ENCODE assay signal across 9 cellular contexts in the genomic region with DNA sequence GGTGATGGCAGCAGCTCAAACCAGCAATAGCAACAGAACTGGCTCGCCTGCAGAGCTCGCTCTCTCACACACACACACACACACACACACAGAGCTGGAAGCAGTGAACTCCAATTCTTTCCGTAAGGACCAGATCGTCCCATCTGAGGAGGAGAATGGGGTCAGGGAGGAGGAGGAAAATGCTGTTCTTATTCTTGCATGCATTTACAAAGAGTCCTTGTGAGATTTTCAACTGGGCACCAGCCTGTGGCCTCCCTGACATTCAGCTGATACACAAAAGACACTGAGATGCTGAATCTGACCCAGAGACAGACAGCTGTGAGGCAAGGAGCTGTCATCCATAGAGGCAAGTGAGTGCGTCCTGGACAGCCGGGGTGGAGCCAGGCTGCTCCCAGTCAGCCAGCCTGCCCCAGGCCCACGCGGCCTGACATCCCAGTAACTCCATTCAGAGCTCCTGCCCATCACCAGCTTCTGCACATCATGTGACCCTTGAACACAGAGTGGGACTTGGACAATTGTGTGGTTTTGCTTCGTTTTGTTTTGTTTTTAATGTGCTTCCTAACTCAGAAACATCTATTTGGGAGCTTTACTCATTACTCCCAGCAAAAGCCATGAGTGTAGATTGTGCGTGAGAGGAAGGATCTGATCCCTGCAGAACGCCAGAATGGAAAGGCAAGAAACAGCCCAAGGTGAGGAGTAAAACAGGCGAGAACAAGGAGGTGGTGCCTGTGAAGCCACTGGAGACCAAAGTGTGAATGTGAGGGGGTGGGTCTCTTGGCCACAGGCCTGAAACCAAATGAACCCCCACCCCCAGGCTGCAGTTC. TPM values are rescaled to one million over a fixed set of nuclear protein-coding genes. Genes with fewer than 3 reads are reported as not detected.
DNase-seq lines count a peak whose midpoint lies in the region; ATAC-seq and TF ChIP-seq lines count a peak whose summit lies in the region.
"Had no signal": no experiment of that assay in that cellular context is flagged by ENCODE, and none has a peak within 500 bp of the region (broad histone marks: within the 10 kb centered on the region; RNA-seq: fewer than 3 reads in every experiment).

No MANE protein-coding gene starts in this region.

- DNase-seq in heart right ventricle (peak in 1 of 2 donors; percentile 71), Right ventricle myocardium inferior (ENCODE audit: missing footprints) (no peak), colonic mucosa (no peak), uterus (peak; percentile 63 to 67), iPS-NIHi7 (ENCODE audit: extremely low spot score) (no peak), NCI-H82 (lab: John Stamatoyannopoulos, UW) (no peak), NCI-H524 (lab: John Stamatoyannopoulos, UW) (no peak)
- DNase-seq: COR-L47 had no signal

- ATAC-seq in heart right ventricle: peak in 1 of 8 donors; percentile 17
- ATAC-seq in Right ventricle myocardium inferior: no peak

- H3K4me3 ChIP-seq in heart right ventricle (peak overlapping the region in 8 of 10 donors; percentile 12 to 93 (median 72)), colonic mucosa (peak overlapping the region; percentile 56), mucosa of rectum (ENCODE audit: low read length in 2 of 2) (peak overlapping the region in 1 of 2 donors; percentile 57), uterus (no peak overlapping the region)

- intact Hi-C loops in heart right ventricle (cut with DNase I) (loop anchor here in 7 of 10 donors (5.0 to 10.0 kb wide), 3 partner anchors 44 to 49 kb away; no protein-coding TSS in a partner anchor), Right ventricle myocardium inferior (cut with DNase I) (loop anchor here (5.0 kb wide), 1 partner anchor 44 kb away; no protein-coding TSS in a partner anchor), colonic mucosa (cut with DNase I) (no loop called here), uterus (cut with DNase I; ENCODE audit: low total_unique reads) (no loop called here)

- no peaks in the 10 kb centered on the region for H3K9me3 ChIP-seq in heart right ventricle
- no peaks in the 10 kb centered on the region for H3K9me3 ChIP-seq in colonic mucosa
- no peaks in the 10 kb centered on the region for H3K9me3 ChIP-seq in mucosa of rectum (ENCODE audit: control insufficient read depth in 2 of 2, low read length in 2 of 2)
- H3K9me3 ChIP-seq in uterus: no peaks in the 10 kb centered on the region

- H3K27me3 ChIP-seq in heart right ventricle: no peaks in the 10 kb centered on the region
- H3K27me3 ChIP-seq in colonic mucosa: no peaks in the 10 kb centered on the region
- H3K27me3 ChIP-seq in mucosa of rectum (ENCODE audit: control insufficient read depth in 2 of 2, insufficient read depth in 2 of 2, low read length in 2 of 2): no peaks in the 10 kb centered on the region
- no peaks in the 10 kb centered on the region for H3K27me3 ChIP-seq in uterus

- 67 to 69% methylated on average over 12 of the region's 12 CpGs for WGBS in heart right ventricle, 2 donors

- H3K4me1 ChIP-seq in heart right ventricle: peaks cover 0 to 41% (median 28%) of the 10 kb centered on the region in 9 donors
- no peaks in the 10 kb centered on the region for H3K4me1 ChIP-seq in colonic mucosa
- H3K4me1 ChIP-seq in mucosa of rectum (ENCODE audit: control insufficient read depth in 2 of 2, insufficient read depth in 2 of 2, low read length in 2 of 2): peaks cover 2 to 6% of the 10 kb centered on the region in 2 donors
- H3K4me1 ChIP-seq in uterus: no peaks in the 10 kb centered on the region

- H3K27ac ChIP-seq in heart right ventricle (peak overlapping the region in 4 of 10 donors; percentile 11 to 94 (median 66)), colonic mucosa (no peak overlapping the region), mucosa of rectum (ENCODE audit: low read depth in 2 of 2, low read length in 2 of 2) (peak overlapping the region in 1 of 2 donors; percentile 1), uterus (peak overlapping the region; percentile 43 to 80)

- TF ChIP-seq CTCF in heart right ventricle (IDR thresholded peaks at IDR 0.05) (no peak), colonic mucosa (IDR thresholded peaks at IDR 0.05) (no peak), uterus (IDR thresholded peaks at IDR 0.05) (no peak)

- H3K9ac ChIP-seq in colonic mucosa (ENCODE audit: low read depth in 2 of 2, low read length in 2 of 2): peak overlapping the region in 1 of 2 donors; percentile 34
- H3K9ac ChIP-seq in mucosa of rectum (ENCODE audit: low read depth in 1 of 2, low read length in 2 of 2): peak overlapping the region; percentile 24 to 43

- H3K36me3 ChIP-seq in heart right ventricle: peaks cover 0 to 44% (median 9%) of the 10 kb centered on the region in 9 donors
- H3K36me3 ChIP-seq in colonic mucosa: no peaks in the 10 kb centered on the region
- peaks cover 0 to 2% of the 10 kb centered on the region in 2 donors for H3K36me3 ChIP-seq in mucosa of rectum (ENCODE audit: control insufficient read depth in 2 of 2, insufficient read depth in 2 of 2, low read length in 2 of 2)
- no peaks in the 10 kb centered on the region for H3K36me3 ChIP-seq in uterus

- TF ChIP-seq POLR2A in uterus (IDR thresholded peaks at IDR 0.05): no peak

RNA-seq across cellular contexts. Expression of a gene that starts 2.1 kb away (rescaled TPM):
- total RNA-seq in heart right ventricle (10 to 100 TPM in 1 of 10 donors, 1 to 10 TPM in 9; 3.6 to 10.9 (median 4.8) TPM), Right ventricle myocardium inferior (3.2 TPM), colonic mucosa (1 to 10 TPM; 5.5 to 6.5 TPM), uterus (10 to 100 TPM in 2 of 4 donors, 1 to 10 TPM in 2; 8.7 to 17.7 (median 10.8) TPM)
- polyA plus RNA-seq in heart right ventricle: 1 to 10 TPM; 2.2 to 3.8 TPM

RNA-seq across cellular contexts. Expression of a gene that starts 59.4 kb away (rescaled TPM):
- total RNA-seq in heart right ventricle (10 to 100 TPM; 17.7 to 73.7 (median 22.5) TPM), Right ventricle myocardium inferior (27.5 TPM), colonic mucosa (100 to 1,000 TPM; 135 to 173 TPM), uterus (10 to 100 TPM in 2 of 4 donors, 1 to 10 TPM in 2; 7.7 to 28.2 (median 17.2) TPM)
- 10 to 100 TPM; 16.3 to 16.6 TPM for polyA plus RNA-seq in heart right ventricle

Comparison
In these comparisons a context has a peak if more than half of its experiments do, and no peak if none do; other contexts are left out.
1. DNase-seq: peak in uterus (2 of 2); none in Right ventricle myocardium inferior (single experiment), colonic mucosa (single experiment), iPS-NIHi7 (single experiment), NCI-H82 (single experiment) and NCI-H524 (0 of 2).
2. H3K4me3 ChIP-seq: peak in heart right ventricle (8 of 10) and colonic mucosa (single experiment); none in uterus (0 of 2).
3. intact Hi-C loops: an anchor here in heart right ventricle (5.0 to 10.0 kb wide) and Right ventricle myocardium inferior (5.0 kb wide); none called in colonic mucosa and uterus.